In the genomic region with DNA sequence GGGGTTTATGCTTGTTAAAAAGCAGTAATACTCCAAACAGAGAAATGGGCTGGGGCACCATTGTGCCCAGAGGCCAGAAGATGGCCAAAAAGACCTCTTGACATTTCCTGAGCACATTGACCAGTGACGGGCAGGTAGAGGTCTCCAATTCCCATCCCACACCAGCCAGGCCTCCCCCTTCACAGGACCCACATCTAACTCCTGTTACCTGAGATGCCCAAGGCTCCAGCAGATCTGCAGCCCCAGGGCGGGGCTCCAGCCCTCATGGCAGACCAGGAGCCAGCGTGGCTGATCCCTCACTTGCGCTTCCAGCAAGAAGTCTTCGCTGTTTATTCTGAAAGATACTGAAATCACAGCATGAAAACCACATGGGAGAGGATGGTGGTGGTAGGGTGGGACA, we compare ENCODE assay signal across 4 cellular contexts. TPM values are rescaled to one million over a fixed set of nuclear protein-coding genes. Genes with fewer than 3 reads are reported as not detected.
"Had no signal": no experiment of that assay in that cellular context is flagged by ENCODE, and none has a peak within 500 bp of the region (broad histone marks: within the 10 kb centered on the region; RNA-seq: fewer than 3 reads in every experiment).

No MANE protein-coding gene starts in this region.

- H3K4me3 ChIP-seq: GM12878 had no signal

- DNase-seq: GDM1, GF-D8 had no signal

RNA-seq across cellular contexts. Expression of a gene that starts 9.0 kb away (rescaled TPM):
- total RNA-seq: G401 had no signal
